ENCODE assay signal across 19 cellular contexts in genomic region chr9:100756217-100756616, GRCh38.
DNase-seq lines count a peak whose midpoint lies in the region; FAIRE-seq lines count a peak whose summit lies in the region.
"Had no signal": no experiment of that assay in that cellular context is flagged by ENCODE, and none has a peak within 500 bp of the region (broad histone marks: within the 10 kb centered on the region; RNA-seq: fewer than 3 reads in every experiment).

No MANE protein-coding gene starts in this region.

- peak; percentile 61 for DNase-seq in DMS53 treated with DMSO at 0.1 percent for 48 hours (lab: John Stamatoyannopoulos, UW; ENCODE audit: unreplicated experiment)
- peak; percentile 81 for DNase-seq in NCI-H1417 treated with DMSO at 0.1 percent for 48 hours (lab: John Stamatoyannopoulos, UW)
- peak; percentile 87 for DNase-seq in NCI-H345 (lab: John Stamatoyannopoulos, UW)
- DNase-seq in SK-N-DZ (ENCODE audit: low spot score) = peak; percentile 89
- no peak for DNase-seq in NCI-H187 treated with DMSO at 0.1 percent for 48 hours (lab: John Stamatoyannopoulos, UW)
- no peak for DNase-seq in GM19239 (ENCODE audit: insufficient read length, low spot score)
- no peak for DNase-seq in occipital lobe (lab: John Stamatoyannopoulos, UW)
- DNase-seq in activated CD8-positive, alpha-beta memory T cell treated with anti-CD3 and anti-CD28 coated beads, Interleukin-2, amount 50 U/mL, for 48 hours = no peak
- DNase-seq: activated CD4-positive, alpha-beta T cell treated with anti-CD3 and anti-CD28 coated beads, Interleukin-2, amount 50 U/mL, for 4 hours; activated naive CD4-positive, alpha-beta T cell treated with anti-CD3 and anti-CD28 coated beads, Interleukin-2, amount 10 ng/mL, durations not matched to agents 7 days and 5 days; activated T-cell treated with anti-CD3 and anti-CD28 coated beads for 4 hours; aorta; central memory CD4-positive, alpha-beta T cell; Kasumi-1; natural killer cell; NCI-H446; posterior cingulate gyrus; stimulated activated naive B cell treated with anti-CD40 and anti-IgM and Interleukin-4, amounts not matched to agents 10 μg/mL and 1 μg/mL and 100 μg/mL, for 72 hours; T-helper 2 cell had no signal

- FAIRE-seq in GM19239 (lab: Jason Lieb, UNC) = no peak

Comparison
In these comparisons a context has a peak if more than half of its experiments do, and no peak if none do; other contexts are left out.
1. DNase-seq: peak in DMS53 treated with DMSO at 0.1 percent for 48 hours (single experiment), NCI-H1417 treated with DMSO at 0.1 percent for 48 hours (single experiment), NCI-H345 (single experiment) and SK-N-DZ (single experiment); none in NCI-H187 treated with DMSO at 0.1 percent for 48 hours (single experiment), GM19239 (single experiment), occipital lobe (single experiment) and activated CD8-positive, alpha-beta memory T cell treated with anti-CD3 and anti-CD28 coated beads, Interleukin-2, amount 50 U/mL, for 48 hours (single experiment).